In genomic region chr2:31318360-31319336, GRCh38 we compare ENCODE assay signal across 8 cellular contexts.
A peak's percentile ranks its signal among the peaks of the same experiment; 100 is the strongest.
DNase-seq lines count a peak whose midpoint lies in the region; ATAC-seq and TF ChIP-seq lines count a peak whose summit lies in the region.

No MANE protein-coding gene starts in this region.

- H3K4me1 ChIP-seq in smooth muscle cell (ENCODE audit: low read depth) (peaks cover 4% of the 10 kb centered on the region), BE2C (no peaks in the 10 kb centered on the region)

- no peaks in the 10 kb centered on the region for H3K36me3 ChIP-seq in smooth muscle cell (ENCODE audit: low read depth)
- no peaks in the 10 kb centered on the region for H3K36me3 ChIP-seq in BE2C

- no peaks in the 10 kb centered on the region for H3K27me3 Mint-ChIP-seq in T-cell
- H3K27me3 Mint-ChIP-seq in chondrocyte (ENCODE audit: low read depth): no peaks in the 10 kb centered on the region

- H3K36me3 Mint-ChIP-seq in T-cell (no peaks in the 10 kb centered on the region), chondrocyte (ENCODE audit: low read depth) (peaks cover 2% of the 10 kb centered on the region)

- H4K20me1 ChIP-seq in smooth muscle cell (ENCODE audit: low read depth): peaks cover 4% of the 10 kb centered on the region

- no peak overlapping the region for H3K9ac ChIP-seq in smooth muscle cell (ENCODE audit: low read depth)

- H3K27ac Mint-ChIP-seq in T-cell: peak overlapping the region; percentile 91 to 94
- H3K27ac Mint-ChIP-seq in chondrocyte (ENCODE audit: unreplicated experiment): peak overlapping the region; percentile 51

- H3K79me2 ChIP-seq in smooth muscle cell (ENCODE audit: low read depth): no peaks in the 10 kb centered on the region

- peak overlapping the region; percentile 22 for H3K27ac ChIP-seq in smooth muscle cell (ENCODE audit: low read depth)

- DNase-seq in T-cell (peak in 7 of 34 experiments; percentile 5 to 28 (median 15)), chondrocyte (ENCODE audit: low spot score) (no peak), smooth muscle cell (lab: John Stamatoyannopoulos, UW; ENCODE audit: unreplicated experiment) (peak; percentile 6), BE2C (no peak), anterior cingulate cortex (lab: John Stamatoyannopoulos, UW) (no peak)

- no peak overlapping the region for H2AFZ ChIP-seq in smooth muscle cell (ENCODE audit: low read depth)

- CTCF ChIA-PET in T-cell (lab: Charles Lee): interaction anchor here (0.6 to 1.3 kb wide), 7 partner anchors 12 to 1153 kb away, joined by 3 to 5 read pairs (median 4); no protein-coding TSS in a partner anchor

- peaks cover 4% of the 10 kb centered on the region for H3F3A ChIP-seq in smooth muscle cell (ENCODE audit: low read depth)

- 51% methylated on average over 11 of the region's 11 CpGs for WGBS in smooth muscle cell (ENCODE audit: low lambda C conversion rate)

- H3K9me3 Mint-ChIP-seq in T-cell: no peaks in the 10 kb centered on the region
- H3K9me3 Mint-ChIP-seq in chondrocyte (ENCODE audit: low read depth): no peaks in the 10 kb centered on the region

- peak overlapping the region; percentile 49 for H3K4me2 ChIP-seq in smooth muscle cell

- H3K9me3 ChIP-seq in smooth muscle cell (replicated peaks; ENCODE audit: low read depth) (no peaks in the 10 kb centered on the region), BE2C (no peaks in the 10 kb centered on the region)

- POLR2A ChIA-PET in T-cell (lab: Charles Lee): interaction anchor here (0.5 to 0.6 kb wide), 3 partner anchors 9 to 1239 kb away, joined by 3 to 4 read pairs (median 4); no protein-coding TSS in a partner anchor

- TF ChIP-seq CTCF in chondrocyte (IDR thresholded peaks at IDR 0.05) (no peak), smooth muscle cell (IDR thresholded peaks at IDR 0.05; ENCODE audit: borderline replicate concordance, insufficient read depth, poor library complexity, severe bottlenecking) (no peak), BE2C (IDR thresholded peaks at IDR 0.05; ENCODE audit: low read depth, low read length) (no peak)

- H3K4me3 ChIP-seq in smooth muscle cell (no peak overlapping the region), BE2C (ENCODE audit: low read depth, low read length) (no peak overlapping the region)

- H3K27me3 ChIP-seq in smooth muscle cell (ENCODE audit: low read depth) (no peaks in the 10 kb centered on the region), BE2C (no peaks in the 10 kb centered on the region)

- ATAC-seq in GM18517 (IDR thresholded peaks at IDR 0.05; ENCODE audit: unreplicated experiment): peak; percentile 63
- ATAC-seq in HG02943 (IDR thresholded peaks at IDR 0.05; ENCODE audit: low read depth, unreplicated experiment): peak; percentile 83
- peak in 3 of 4 experiments; percentile 60 to 74 (median 64) for ATAC-seq in T-cell (replicated peaks in 1 of 4)
- ATAC-seq in GM19455 (IDR thresholded peaks at IDR 0.05; ENCODE audit: unreplicated experiment): no peak

- H3K4me3 Mint-ChIP-seq in T-cell (peak overlapping the region; percentile 10 to 68 (median 31)), chondrocyte (ENCODE audit: unreplicated experiment) (no peak overlapping the region)

- H3K4me1 Mint-ChIP-seq in T-cell (peaks cover 58 to 65% (median 61%) of the 10 kb centered on the region in 3 donors), chondrocyte (ENCODE audit: low read depth) (peaks cover 29% of the 10 kb centered on the region)
